ENCODE assay signal across 19 cellular contexts in the genomic region with DNA sequence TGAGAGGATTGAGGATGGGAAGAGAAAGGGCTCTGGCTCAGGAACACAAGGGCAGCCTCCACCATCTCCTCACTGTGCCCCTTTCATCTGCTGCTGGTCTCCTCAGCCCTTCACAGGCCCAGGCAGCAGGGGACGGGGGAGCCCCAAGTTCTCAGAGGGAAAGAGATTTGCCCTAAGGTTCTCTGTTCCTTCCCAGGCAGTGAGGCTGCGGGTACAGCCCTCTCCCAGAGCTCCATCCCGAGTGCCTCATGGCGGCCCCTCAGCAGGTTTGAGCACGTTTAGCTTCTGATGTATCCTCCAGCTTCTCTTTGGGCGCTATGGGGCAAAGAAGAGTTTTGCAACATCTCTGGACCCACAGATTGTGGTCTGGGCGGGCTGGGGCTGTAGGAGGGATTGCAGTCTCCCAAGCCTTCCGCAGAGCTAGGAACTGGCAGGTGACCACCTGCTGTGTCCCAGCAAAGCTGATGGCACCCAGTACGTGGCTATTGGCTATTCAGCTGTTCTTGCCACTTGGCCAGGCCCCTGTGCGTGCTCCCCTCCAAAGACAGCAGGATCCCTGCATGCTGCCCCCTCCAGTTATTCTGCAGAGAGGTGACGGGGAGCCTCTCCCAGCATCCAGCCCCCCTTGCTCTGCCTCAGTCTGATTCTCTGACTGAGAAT. TPM values are rescaled to one million over a fixed set of nuclear protein-coding genes. Genes with fewer than 3 reads are reported as not detected.
A peak's percentile ranks its signal among the peaks of the same experiment; 100 is the strongest.
DNase-seq lines count a peak whose midpoint lies in the region; TF ChIP-seq lines count a peak whose summit lies in the region.
"Had no signal": no experiment of that assay in that cellular context is flagged by ENCODE, and none has a peak within 500 bp of the region (broad histone marks: within the 10 kb centered on the region; RNA-seq: fewer than 3 reads in every experiment).

No MANE protein-coding gene starts in this region.

- H3K27me3 ChIP-seq in osteoblast (ENCODE audit: insufficient read depth, low read length) (peaks cover 6% of the 10 kb centered on the region), sigmoid colon (peaks cover 0 to 48% (median 0%) of the 10 kb centered on the region in 3 donors), WERI-Rb-1 (ENCODE audit: insufficient read depth, low read depth, severe bottlenecking) (no peaks in the 10 kb centered on the region)
- H3K27me3 ChIP-seq: BLaER1 had no signal

- no peaks in the 10 kb centered on the region for H4K20me1 ChIP-seq in osteoblast (ENCODE audit: insufficient read depth, low read length)

- H3K27ac ChIP-seq in osteoblast (ENCODE audit: low read depth, low read length), result no peak overlapping the region
- H3K27ac ChIP-seq in sigmoid colon, result no peak overlapping the region
- no peak overlapping the region for H3K27ac ChIP-seq in WERI-Rb-1
- H3K27ac ChIP-seq: 22Rv1, BLaER1, C4-2B had no signal

- intact Hi-C loops in activated naive CD4-positive, alpha-beta T cell treated with anti-CD3 and anti-CD28 coated beads for 36 hours (cut with micrococcal nuclease), result no loop called here
- intact Hi-C loops in sigmoid colon (cut with DNase I), result no loop called here

- H3K36me3 ChIP-seq in osteoblast (ENCODE audit: insufficient read depth, low read length), result no peaks in the 10 kb centered on the region
- H3K36me3 ChIP-seq in sigmoid colon, result no peaks in the 10 kb centered on the region
- peaks cover 52% of the 10 kb centered on the region for H3K36me3 ChIP-seq in WERI-Rb-1
- H3K36me3 ChIP-seq: BLaER1, HAP-1 had no signal

- WGBS in sigmoid colon, 2 donors, result 67 to 70% methylated on average over 11 of the region's 11 CpGs

- TF ChIP-seq POLR2A in sigmoid colon (IDR thresholded peaks at IDR 0.05), result no peak

- H3K4me3 ChIP-seq in osteoblast (ENCODE audit: insufficient read depth, low read length) (no peak overlapping the region), sigmoid colon (no peak overlapping the region), WERI-Rb-1 (ENCODE audit: low read depth, low read length) (no peak overlapping the region)
- H3K4me3 ChIP-seq: BLaER1, GM23338, HAP-1 had no signal

- H3K79me2 ChIP-seq in osteoblast (ENCODE audit: insufficient read depth, low read length), result no peaks in the 10 kb centered on the region

- peak; percentile 16 for DNase-seq in activated naive CD4-positive, alpha-beta T cell treated with anti-CD3 and anti-CD28 coated beads, Interleukin-2, amount 10 ng/mL, durations not matched to agents 7 days and 5 days
- DNase-seq in activated naive CD4-positive, alpha-beta T cell treated with anti-CD3 and anti-CD28 coated beads for 36 hours, result no peak
- DNase-seq in osteoblast (ENCODE audit: insufficient read length, low spot score, missing footprints) (peak; percentile 65), sigmoid colon (peak; percentile 46), WERI-Rb-1 (no peak)
- no peak for DNase-seq in central memory CD4-positive, alpha-beta T cell
- no peak for DNase-seq in activated CD4-positive, CD25-positive, alpha-beta regulatory T cell (lab: John Stamatoyannopoulos, UW)
- DNase-seq: Caco-2; CD4-positive, CD25-positive, alpha-beta regulatory T cell; CD8-positive, alpha-beta T cell; DMS153; DND-41; HFFc6 had no signal

- peaks cover 51% of the 10 kb centered on the region for H3K27me3 Mint-ChIP-seq in activated naive CD4-positive, alpha-beta T cell treated with anti-CD3 and anti-CD28 coated beads, Interleukin-2, amount 10 ng/mL, durations not matched to agents 7 days and 5 days
- H3K27me3 Mint-ChIP-seq in activated naive CD4-positive, alpha-beta T cell treated with anti-CD3 and anti-CD28 coated beads for 36 hours (ENCODE audit: low read depth), result peaks cover 2% of the 10 kb centered on the region
- H3K27me3 Mint-ChIP-seq: CD4-positive, CD25-positive, alpha-beta regulatory T cell had no signal

- no peak overlapping the region for H3K27ac Mint-ChIP-seq in activated naive CD4-positive, alpha-beta T cell treated with anti-CD3 and anti-CD28 coated beads, Interleukin-2, amount 10 ng/mL, durations not matched to agents 7 days and 5 days
- no peak overlapping the region for H3K27ac Mint-ChIP-seq in activated naive CD4-positive, alpha-beta T cell treated with anti-CD3 and anti-CD28 coated beads for 36 hours
- H3K27ac Mint-ChIP-seq: B cell; CD4-positive, CD25-positive, alpha-beta regulatory T cell; CD8-positive, alpha-beta T cell; GM23338; HFFc6 had no signal

- no peaks in the 10 kb centered on the region for H3K9me3 Mint-ChIP-seq in activated naive CD4-positive, alpha-beta T cell treated with anti-CD3 and anti-CD28 coated beads, Interleukin-2, amount 10 ng/mL, durations not matched to agents 7 days and 5 days
- peaks cover 3% of the 10 kb centered on the region for H3K9me3 Mint-ChIP-seq in activated naive CD4-positive, alpha-beta T cell treated with anti-CD3 and anti-CD28 coated beads for 36 hours

- CTCF ChIA-PET in activated naive CD4-positive, alpha-beta T cell treated with anti-CD3 and anti-CD28 coated beads, Interleukin-2, amount 10 ng/mL, durations not matched to agents 7 days and 5 days (lab: Charles Lee), result no interaction called here
- CTCF ChIA-PET in activated naive CD4-positive, alpha-beta T cell treated with anti-CD3 and anti-CD28 coated beads for 36 hours (lab: Charles Lee), result no interaction called here

- H3K4me1 ChIP-seq in osteoblast (ENCODE audit: insufficient read depth, low read length), result no peaks in the 10 kb centered on the region
- H3K4me1 ChIP-seq in sigmoid colon, result no peaks in the 10 kb centered on the region
- H3K4me1 ChIP-seq: HAP-1 had no signal

- TF ChIP-seq CTCF in osteoblast (IDR thresholded peaks at IDR 0.05; ENCODE audit: extremely low read depth, low read depth, low read length) (no peak), sigmoid colon (IDR thresholded peaks at IDR 0.05) (no peak), WERI-Rb-1 (IDR thresholded peaks at IDR 0.05; ENCODE audit: low read depth, low read length) (no peak)

- no peak overlapping the region for H3K4me2 ChIP-seq in osteoblast (ENCODE audit: insufficient read depth, low read length)
- H3K4me2 ChIP-seq: BLaER1, GM23338 had no signal

- H2AFZ ChIP-seq in osteoblast (ENCODE audit: low read length), result no peak overlapping the region
- H2AFZ ChIP-seq: GM23338 had no signal

- H3K9me3 ChIP-seq in osteoblast (ENCODE audit: low read depth, low read length) (no peaks in the 10 kb centered on the region), sigmoid colon (peaks cover 0 to 3% (median under 1%) of the 10 kb centered on the region in 4 donors), WERI-Rb-1 (ENCODE audit: severe bottlenecking) (no peaks in the 10 kb centered on the region)
- H3K9me3 ChIP-seq: Caco-2, HAP-1 had no signal

- H3K36me3 Mint-ChIP-seq in activated naive CD4-positive, alpha-beta T cell treated with anti-CD3 and anti-CD28 coated beads, Interleukin-2, amount 10 ng/mL, durations not matched to agents 7 days and 5 days, result no peaks in the 10 kb centered on the region
- no peaks in the 10 kb centered on the region for H3K36me3 Mint-ChIP-seq in activated naive CD4-positive, alpha-beta T cell treated with anti-CD3 and anti-CD28 coated beads for 36 hours (ENCODE audit: low read depth)
- H3K36me3 Mint-ChIP-seq: CD4-positive, CD25-positive, alpha-beta regulatory T cell; CD8-positive, alpha-beta T cell had no signal

- H3K4me1 Mint-ChIP-seq in activated naive CD4-positive, alpha-beta T cell treated with anti-CD3 and anti-CD28 coated beads, Interleukin-2, amount 10 ng/mL, durations not matched to agents 7 days and 5 days, result no peaks in the 10 kb centered on the region
- H3K4me1 Mint-ChIP-seq in activated naive CD4-positive, alpha-beta T cell treated with anti-CD3 and anti-CD28 coated beads for 36 hours (ENCODE audit: low read depth), result no peaks in the 10 kb centered on the region
- H3K4me1 Mint-ChIP-seq: B cell; CD4-positive, CD25-positive, alpha-beta regulatory T cell had no signal

- H3K4me3 Mint-ChIP-seq in activated naive CD4-positive, alpha-beta T cell treated with anti-CD3 and anti-CD28 coated beads, Interleukin-2, amount 10 ng/mL, durations not matched to agents 7 days and 5 days, result no peak overlapping the region
- no peak overlapping the region for H3K4me3 Mint-ChIP-seq in activated naive CD4-positive, alpha-beta T cell treated with anti-CD3 and anti-CD28 coated beads for 36 hours
- H3K4me3 Mint-ChIP-seq: B cell; CD4-positive, CD25-positive, alpha-beta regulatory T cell; CD8-positive, alpha-beta T cell; GM23338; HFFc6 had no signal

- TF ChIP-seq EP300 in sigmoid colon (IDR thresholded peaks at IDR 0.05), result no peak

RNA-seq across cellular contexts. Expression of a gene that starts 10.1 kb away (rescaled TPM):
- under 1 TPM; 0.07 to 0.17 TPM for total RNA-seq in activated naive CD4-positive, alpha-beta T cell treated with anti-CD3 and anti-CD28 coated beads for 36 hours
- total RNA-seq in osteoblast (under 0.01 TPM in 2 replicates), sigmoid colon (under 1 TPM in 2 of 4 donors, not detected in 2; under 0.01 to 0.28 TPM)
- polyA plus RNA-seq in sigmoid colon, result under 1 TPM in 1 of 3 donors, not detected in 2; 0.16 TPM
- total RNA-seq: HFFc6 had no signal

Comparison
In these comparisons a context has a peak if more than half of its experiments do, and no peak if none do; other contexts are left out.
1. DNase-seq: peak in activated naive CD4-positive, alpha-beta T cell treated with anti-CD3 and anti-CD28 coated beads, Interleukin-2, amount 10 ng/mL, durations not matched to agents 7 days and 5 days (single experiment), osteoblast (single experiment) and sigmoid colon (single experiment); none in activated naive CD4-positive, alpha-beta T cell treated with anti-CD3 and anti-CD28 coated beads for 36 hours (single experiment), central memory CD4-positive, alpha-beta T cell (single experiment), activated CD4-positive, CD25-positive, alpha-beta regulatory T cell (0 of 4) and WERI-Rb-1 (single experiment).